7 cellular contexts compared by ENCODE assay signal in the genomic region with DNA sequence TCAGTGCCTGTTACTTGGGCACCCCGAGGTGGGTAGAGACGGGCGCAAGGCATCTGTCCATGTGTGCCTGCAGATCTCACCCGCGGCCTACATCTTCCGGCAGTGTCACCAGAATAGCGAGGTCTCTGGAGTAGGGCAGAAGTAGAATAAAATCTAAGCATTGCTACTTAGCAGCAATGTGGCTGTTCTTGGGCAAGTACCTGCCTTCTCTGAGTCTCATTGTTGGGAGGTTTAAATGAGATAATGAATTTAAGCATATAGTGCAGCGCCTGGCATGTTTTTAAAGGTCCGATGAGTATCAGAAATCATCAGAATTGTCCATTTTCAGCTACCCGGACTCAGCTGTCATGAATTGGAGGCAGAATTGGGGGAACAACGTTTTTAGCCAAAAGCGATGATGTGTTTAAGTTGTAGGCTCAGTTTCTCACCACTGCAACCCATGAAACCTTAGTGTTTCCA. TPM values are rescaled to one million over a fixed set of nuclear protein-coding genes. Genes with fewer than 3 reads are reported as not detected.
DNase-seq lines count a peak whose midpoint lies in the region; ATAC-seq and TF ChIP-seq lines count a peak whose summit lies in the region.

No MANE protein-coding gene starts in this region.

- peaks cover 20% of the 10 kb centered on the region for H3K36me3 ChIP-seq in effector memory CD4-positive, alpha-beta T cell (ENCODE audit: control insufficient read depth, insufficient read depth, low read length)
- no peaks in the 10 kb centered on the region for H3K36me3 ChIP-seq in neural progenitor cell

- H3K4me3 ChIP-seq in NB4 (ENCODE audit: low read depth, low read length) (peak overlapping the region; percentile 85), neural progenitor cell (peak overlapping the region; percentile 92)
- H3K4me3 ChIP-seq in effector memory CD4-positive, alpha-beta T cell (ENCODE audit: insufficient read depth, low read depth, low read length, poor library complexity, severe bottlenecking) = peak overlapping the region; percentile 78

- TF ChIP-seq CTCF in NB4 (IDR thresholded peaks at IDR 0.05; ENCODE audit: low read depth, low read length) = no peak
- no peak for TF ChIP-seq CTCF in neural progenitor cell (IDR thresholded peaks at IDR 0.05)

- TF ChIP-seq POLR2A in NB4 (IDR thresholded peaks at IDR 0.05; ENCODE audit: extremely low read depth, insufficient read length) = no peak

- H3K9ac ChIP-seq in neural progenitor cell = peak overlapping the region; percentile 86

- H3K4me3 Mint-ChIP-seq in neural progenitor cell = peak overlapping the region; percentile 91

- peaks cover 5% of the 10 kb centered on the region for H3K36me3 Mint-ChIP-seq in neural progenitor cell

- peaks cover 11% of the 10 kb centered on the region for H3K4me1 ChIP-seq in effector memory CD4-positive, alpha-beta T cell (ENCODE audit: control insufficient read depth, insufficient read depth, low read length, poor library complexity, severe bottlenecking)
- H3K4me1 ChIP-seq in neural progenitor cell = peaks cover 9% of the 10 kb centered on the region

- H2AFZ ChIP-seq in neural progenitor cell (replicated peaks) = peak overlapping the region; percentile 95

- intact Hi-C loops in posterior cingulate gyrus (cut with DNase I) = loop anchor here (10.0 kb wide), 1 partner anchor 53 kb away; no protein-coding TSS in a partner anchor

- H3K79me2 ChIP-seq in neural progenitor cell (ENCODE audit: low read depth) = peaks cover 18% of the 10 kb centered on the region

- ATAC-seq in GM18873 (IDR thresholded peaks at IDR 0.05; ENCODE audit: low FRiP score, unreplicated experiment) = peak; percentile 43

- H3F3A ChIP-seq in neural progenitor cell (ENCODE audit: low read depth) = peaks cover 13% of the 10 kb centered on the region

- H3K27ac Mint-ChIP-seq in neural progenitor cell = no peak overlapping the region

- peak overlapping the region; percentile 85 for H3K4me2 ChIP-seq in neural progenitor cell

- peaks cover 8% of the 10 kb centered on the region for H3K9me3 Mint-ChIP-seq in neural progenitor cell

- H3K9me3 ChIP-seq in effector memory CD4-positive, alpha-beta T cell (ENCODE audit: control insufficient read depth, low read length) = no peaks in the 10 kb centered on the region
- no peaks in the 10 kb centered on the region for H3K9me3 ChIP-seq in neural progenitor cell (ENCODE audit: low read depth)

- peaks cover 15% of the 10 kb centered on the region for H3K4me1 Mint-ChIP-seq in neural progenitor cell

- H3K27me3 Mint-ChIP-seq in neural progenitor cell (ENCODE audit: insufficient read depth, low read depth) = peaks cover 4% of the 10 kb centered on the region

- DNase-seq in NB4 (ENCODE audit: low read depth) (no peak), neural progenitor cell (ENCODE audit: low spot score) (no peak), SW 1271 (lab: John Stamatoyannopoulos, UW) (no peak), posterior cingulate gyrus (no peak), NCI-H524 treated with DMSO at 0.1 percent for 48 hours (lab: John Stamatoyannopoulos, UW) (no peak)
- DNase-seq in effector memory CD4-positive, alpha-beta T cell = no peak

- H4K20me1 ChIP-seq in neural progenitor cell (ENCODE audit: low read depth) = no peaks in the 10 kb centered on the region

- no peaks in the 10 kb centered on the region for H3K27me3 ChIP-seq in effector memory CD4-positive, alpha-beta T cell (replicated peaks; ENCODE audit: control insufficient read depth, insufficient read depth, low read length, poor library complexity, severe bottlenecking)
- no peaks in the 10 kb centered on the region for H3K27me3 ChIP-seq in neural progenitor cell

- peak overlapping the region; percentile 83 for H3K27ac ChIP-seq in effector memory CD4-positive, alpha-beta T cell (ENCODE audit: insufficient read depth, low read length, poor library complexity, severe bottlenecking)
- H3K27ac ChIP-seq in neural progenitor cell = no peak overlapping the region

RNA-seq across cellular contexts. Expression of gene ABCC10, which starts 0.8 kb away (rescaled TPM):
- total RNA-seq in neural progenitor cell (ENCODE audit: low replicate concordance) = 10.1 and 14.6 TPM in 2 replicates

RNA-seq across cellular contexts. Expression of gene DLK2, which starts 27.2 kb away (rescaled TPM):
- total RNA-seq in neural progenitor cell (ENCODE audit: low replicate concordance) = 1.1 TPM in 1 of 2 replicates, not detected in the other

RNA-seq across cellular contexts. Expression of gene TJAP1, which starts 49.2 kb away (rescaled TPM):
- total RNA-seq in neural progenitor cell (ENCODE audit: low replicate concordance) = 12.9 and 31.4 TPM in 2 replicates

RNA-seq across cellular contexts. Expression of gene ZNF318, which starts 58.7 kb away (rescaled TPM):
- 17.6 TPM in 2 replicates for total RNA-seq in neural progenitor cell (ENCODE audit: low replicate concordance)
